16 cellular contexts compared by ENCODE assay signal in genomic region chr6:16181429-16182359, GRCh38. TPM values are rescaled to one million over a fixed set of nuclear protein-coding genes. Genes with fewer than 3 reads are reported as not detected.
DNase-seq lines count a peak whose midpoint lies in the region; ATAC-seq and TF ChIP-seq lines count a peak whose summit lies in the region.
"Had no signal": no experiment of that assay in that cellular context is flagged by ENCODE, and none has a peak within 500 bp of the region (broad histone marks: within the 10 kb centered on the region; RNA-seq: fewer than 3 reads in every experiment).

No MANE protein-coding gene starts in this region.

- H3K36me3 Mint-ChIP-seq in T-helper 2 cell treated with Interferon-gamma antibody and Interleukin-4, amounts not matched to agents 5 μg/mL and 100 μg/mL, for 36 hours (ENCODE audit: low read depth) = peaks cover 21% of the 10 kb centered on the region
- no peaks in the 10 kb centered on the region for H3K36me3 Mint-ChIP-seq in activated B cell treated with CpG ODN at 0.5 μM for 24 hours (ENCODE audit: low read depth)

- intact Hi-C loops in activated B cell treated with CpG ODN at 0.5 μM for 24 hours (cut with micrococcal nuclease) (loop anchor here (5.0 kb wide), 1 partner anchor 409 kb away; no protein-coding TSS in a partner anchor), sciatic nerve (cut with DNase I) (no loop called here)

- CTCF ChIA-PET in activated B cell treated with CpG ODN at 0.5 μM for 24 hours (lab: Charles Lee) = interaction anchor here (0.6 to 9.4 kb wide), 9 partner anchors 12 to 490 kb away, joined by 3 to 116 read pairs (median 7); no protein-coding TSS in a partner anchor

- ATAC-seq in activated B cell treated with CpG ODN at 0.5 μM for 24 hours (ENCODE audit: low read depth) (no peak), sciatic nerve (peak; percentile 43), GM19023 (IDR thresholded peaks at IDR 0.05; ENCODE audit: unreplicated experiment) (no peak)
- ATAC-seq: left lobe of liver had no signal

- no peak overlapping the region for H3K4me3 ChIP-seq in fibroblast of villous mesenchyme (ENCODE audit: low read depth, low read length)
- H3K4me3 ChIP-seq: cardiac muscle cell, SJSA1 had no signal

- TF ChIP-seq CTCF in activated B cell treated with CpG ODN at 0.5 μM for 24 hours (IDR thresholded peaks at IDR 0.05) (no peak), fibroblast of villous mesenchyme (IDR thresholded peaks at IDR 0.05; ENCODE audit: insufficient read depth, low read depth, low read length) (no peak)

- H3K27ac ChIP-seq in substantia nigra (ENCODE audit: low read depth, low read length, poor library complexity, severe bottlenecking) = no peak overlapping the region
- H3K27ac ChIP-seq: C4-2B, cardiac muscle cell, SJSA1 had no signal

- H3K4me3 Mint-ChIP-seq in T-helper 2 cell treated with Interferon-gamma antibody and Interleukin-4, amounts not matched to agents 5 μg/mL and 100 μg/mL, for 36 hours = peak overlapping the region; percentile 38
- H3K4me3 Mint-ChIP-seq in activated B cell treated with CpG ODN at 0.5 μM for 24 hours = peak overlapping the region; percentile 9

- peaks cover 36% of the 10 kb centered on the region for H3K4me1 Mint-ChIP-seq in T-helper 2 cell treated with Interferon-gamma antibody and Interleukin-4, amounts not matched to agents 5 μg/mL and 100 μg/mL, for 36 hours (ENCODE audit: low read depth)
- peaks cover 19% of the 10 kb centered on the region for H3K4me1 Mint-ChIP-seq in activated B cell treated with CpG ODN at 0.5 μM for 24 hours

- POLR2A ChIA-PET in activated B cell treated with CpG ODN at 0.5 μM for 24 hours (lab: Charles Lee) = interaction anchor here (0.6 kb wide), 1 partner anchor 474 kb away, joined by 4 read pairs; no protein-coding TSS in a partner anchor

- H3K27ac Mint-ChIP-seq in T-helper 2 cell treated with Interferon-gamma antibody and Interleukin-4, amounts not matched to agents 5 μg/mL and 100 μg/mL, for 36 hours = peak overlapping the region; percentile 68
- H3K27ac Mint-ChIP-seq in activated B cell treated with CpG ODN at 0.5 μM for 24 hours = no peak overlapping the region

- no peak for DNase-seq in T-helper 2 cell treated with Interferon-gamma antibody and Interleukin-4, amounts not matched to agents 5 μg/mL and 100 μg/mL, for 36 hours (ENCODE audit: low spot score)
- DNase-seq in T-helper 2 cell (no peak), activated B cell treated with CpG ODN at 0.5 μM for 24 hours (no peak), fibroblast of villous mesenchyme (ENCODE audit: low read depth) (peak; percentile 42), sciatic nerve (ENCODE audit: low spot score) (no peak), SKM-1 (lab: John Stamatoyannopoulos, UW; ENCODE audit: unreplicated experiment) (no peak), substantia nigra (lab: John Stamatoyannopoulos, UW) (no peak)
- DNase-seq: 8988T, DND-41, naive B cell, NCI-H187 had no signal

- peaks cover under 1% of the 10 kb centered on the region for H3K27me3 Mint-ChIP-seq in T-helper 2 cell treated with Interferon-gamma antibody and Interleukin-4, amounts not matched to agents 5 μg/mL and 100 μg/mL, for 36 hours (ENCODE audit: low read depth)
- no peaks in the 10 kb centered on the region for H3K27me3 Mint-ChIP-seq in activated B cell treated with CpG ODN at 0.5 μM for 24 hours

- peaks cover 32% of the 10 kb centered on the region for H3K9me3 Mint-ChIP-seq in T-helper 2 cell treated with Interferon-gamma antibody and Interleukin-4, amounts not matched to agents 5 μg/mL and 100 μg/mL, for 36 hours
- peaks cover 2% of the 10 kb centered on the region for H3K9me3 Mint-ChIP-seq in activated B cell treated with CpG ODN at 0.5 μM for 24 hours

RNA-seq across cellular contexts. Expression of gene MYLIP, which starts 52.8 kb away (rescaled TPM):
- total RNA-seq in activated B cell treated with CpG ODN at 0.5 μM for 24 hours (9.7 and 10.3 TPM in 2 replicates), fibroblast of villous mesenchyme (21.9 and 31.5 TPM in 2 replicates), sciatic nerve (36.9 TPM)

RNA-seq across cellular contexts. Expression of gene GMPR, which starts 56.7 kb away (rescaled TPM):
- total RNA-seq in activated B cell treated with CpG ODN at 0.5 μM for 24 hours (0.47 and 0.98 TPM in 2 replicates), fibroblast of villous mesenchyme (4.7 and 7.1 TPM in 2 replicates), sciatic nerve (11.9 TPM)
